In the genomic region with DNA sequence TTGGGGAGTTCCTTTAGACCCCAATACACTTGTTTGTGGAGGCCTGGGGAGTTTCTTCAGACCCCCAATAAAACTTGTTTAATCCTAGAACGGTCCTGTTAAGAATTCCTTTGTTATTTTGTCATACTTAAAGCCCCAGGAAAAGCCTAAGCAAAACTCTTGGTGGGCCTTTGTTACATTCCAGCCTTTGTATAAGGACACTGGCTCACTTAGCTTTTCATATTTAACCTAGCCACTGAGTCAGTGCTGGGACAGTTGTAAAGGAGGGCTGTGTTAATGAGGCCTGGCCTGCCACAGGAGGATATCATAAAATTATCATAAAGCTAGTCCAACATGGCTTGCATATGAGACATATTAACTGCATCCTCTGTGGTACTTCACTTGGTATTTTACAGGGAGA, we compare ENCODE assay signal across 32 cellular contexts.
"Had no signal": no experiment of that assay in that cellular context is flagged by ENCODE, and none has a peak within 500 bp of the region (broad histone marks: within the 10 kb centered on the region; RNA-seq: fewer than 3 reads in every experiment).

No MANE protein-coding gene starts in this region.

- H3K27ac ChIP-seq: ascending aorta, lower lobe of right lung, parathyroid adenoma, right atrium auricular region, stomach, thyroid gland, upper lobe of right lung had no signal

- H3K9me3 ChIP-seq: ascending aorta, lower lobe of right lung, right atrium auricular region, stomach, thyroid gland, upper lobe of right lung had no signal

- H3K27me3 Mint-ChIP-seq: activated CD4-positive, alpha-beta memory T cell treated with anti-CD3 and anti-CD28 coated beads, Interleukin-2, amount 10 ng/mL, durations not matched to agents 7 days and 5 days; activated CD4-positive, alpha-beta T cell treated with anti-CD3 and anti-CD28 coated beads, Interleukin-2, amount 10 ng/mL, durations not matched to agents 7 days and 5 days; activated naive CD4-positive, alpha-beta T cell treated with anti-CD3 and anti-CD28 coated beads, Interleukin-2, amount 10 ng/mL, durations not matched to agents 7 days and 5 days; activated naive CD8-positive, alpha-beta T cell treated with anti-CD3 and anti-CD28 coated beads, Interleukin-2, amount 10 ng/mL, durations not matched to agents 7 days and 5 days; activated T-cell treated with anti-CD3 and anti-CD28 coated beads, Interleukin-2, amount 50 U/mL, for 24 hours; natural killer cell treated with Interleukin-12 subunit alpha and Interleukin-12 subunit beta and Interleukin-15 and Interleukin-18, amount 100 ng/mL, for 72 hours; stimulated activated memory B cell treated with anti-CD40 and anti-IgM and Interleukin-4, amounts not matched to agents 10 μg/mL and 1 μg/mL and 100 μg/mL, for 72 hours had no signal

- H3K4me2 ChIP-seq: smooth muscle cell had no signal

- H2AFZ ChIP-seq: parathyroid adenoma had no signal

- H3K9me3 Mint-ChIP-seq: activated naive CD8-positive, alpha-beta T cell treated with anti-CD3 and anti-CD28 coated beads, Interleukin-2, amount 10 ng/mL, durations not matched to agents 7 days and 5 days; stimulated activated memory B cell treated with anti-CD40 and anti-IgM and Interleukin-4, amounts not matched to agents 10 μg/mL and 1 μg/mL and 100 μg/mL, for 72 hours had no signal

- H3K4me1 Mint-ChIP-seq: activated CD4-positive, alpha-beta memory T cell treated with anti-CD3 and anti-CD28 coated beads, Interleukin-2, amount 10 ng/mL, durations not matched to agents 7 days and 5 days; activated CD4-positive, alpha-beta T cell treated with anti-CD3 and anti-CD28 coated beads, Interleukin-2, amount 10 ng/mL, durations not matched to agents 7 days and 5 days; activated naive CD4-positive, alpha-beta T cell treated with anti-CD3 and anti-CD28 coated beads, Interleukin-2, amount 10 ng/mL, durations not matched to agents 7 days and 5 days; activated naive CD8-positive, alpha-beta T cell treated with anti-CD3 and anti-CD28 coated beads, Interleukin-2, amount 10 ng/mL, durations not matched to agents 7 days and 5 days; stimulated activated memory B cell treated with anti-CD40 and anti-IgM and Interleukin-4, amounts not matched to agents 10 μg/mL and 1 μg/mL and 100 μg/mL, for 72 hours had no signal

- H3K36me3 ChIP-seq: ascending aorta, lower lobe of right lung, right atrium auricular region, stomach, thyroid gland, upper lobe of right lung had no signal

- H3K27ac Mint-ChIP-seq: activated CD4-positive, alpha-beta memory T cell treated with anti-CD3 and anti-CD28 coated beads, Interleukin-2, amount 10 ng/mL, durations not matched to agents 7 days and 5 days; activated CD4-positive, alpha-beta T cell treated with anti-CD3 and anti-CD28 coated beads, Interleukin-2, amount 10 ng/mL, durations not matched to agents 7 days and 5 days; activated naive CD4-positive, alpha-beta T cell treated with anti-CD3 and anti-CD28 coated beads, Interleukin-2, amount 10 ng/mL, durations not matched to agents 7 days and 5 days; activated naive CD8-positive, alpha-beta T cell treated with anti-CD3 and anti-CD28 coated beads, Interleukin-2, amount 10 ng/mL, durations not matched to agents 7 days and 5 days; activated T-cell treated with anti-CD3 and anti-CD28 coated beads, Interleukin-2, amount 50 U/mL, for 24 hours; natural killer cell treated with Interleukin-12 subunit alpha and Interleukin-12 subunit beta and Interleukin-15 and Interleukin-18, amount 100 ng/mL, for 72 hours; stimulated activated memory B cell treated with anti-CD40 and anti-IgM and Interleukin-4, amounts not matched to agents 10 μg/mL and 1 μg/mL and 100 μg/mL, for 72 hours had no signal

- H3K4me3 ChIP-seq: ascending aorta, lower lobe of right lung, mucosa of descending colon, right atrium auricular region, smooth muscle cell, stomach, thyroid gland, upper lobe of right lung had no signal

- H3K4me1 ChIP-seq: ascending aorta, lower lobe of right lung, parathyroid adenoma, right atrium auricular region, stomach, thyroid gland, upper lobe of right lung had no signal

- H3K79me2 ChIP-seq: parathyroid adenoma had no signal

- ATAC-seq: esophagus mucosa; left lobe of liver; lower lobe of right lung; mucosa of descending colon; natural killer cell treated with Interleukin-12 subunit alpha and Interleukin-12 subunit beta and Interleukin-15 and Interleukin-18, amount 100 ng/mL, for 72 hours; stimulated activated memory B cell treated with anti-CD40 and anti-IgM and Interleukin-4, amounts not matched to agents 10 μg/mL and 1 μg/mL and 100 μg/mL, for 72 hours; upper lobe of right lung had no signal

- H3K4me3 Mint-ChIP-seq: activated CD4-positive, alpha-beta memory T cell treated with anti-CD3 and anti-CD28 coated beads, Interleukin-2, amount 10 ng/mL, durations not matched to agents 7 days and 5 days; activated CD4-positive, alpha-beta T cell treated with anti-CD3 and anti-CD28 coated beads, Interleukin-2, amount 10 ng/mL, durations not matched to agents 7 days and 5 days; activated naive CD4-positive, alpha-beta T cell treated with anti-CD3 and anti-CD28 coated beads, Interleukin-2, amount 10 ng/mL, durations not matched to agents 7 days and 5 days; activated naive CD8-positive, alpha-beta T cell treated with anti-CD3 and anti-CD28 coated beads, Interleukin-2, amount 10 ng/mL, durations not matched to agents 7 days and 5 days; activated T-cell treated with anti-CD3 and anti-CD28 coated beads, Interleukin-2, amount 50 U/mL, for 24 hours; natural killer cell treated with Interleukin-12 subunit alpha and Interleukin-12 subunit beta and Interleukin-15 and Interleukin-18, amount 100 ng/mL, for 72 hours; stimulated activated memory B cell treated with anti-CD40 and anti-IgM and Interleukin-4, amounts not matched to agents 10 μg/mL and 1 μg/mL and 100 μg/mL, for 72 hours had no signal

- H3K36me3 Mint-ChIP-seq: activated naive CD4-positive, alpha-beta T cell treated with anti-CD3 and anti-CD28 coated beads, Interleukin-2, amount 10 ng/mL, durations not matched to agents 7 days and 5 days; activated naive CD8-positive, alpha-beta T cell treated with anti-CD3 and anti-CD28 coated beads, Interleukin-2, amount 10 ng/mL, durations not matched to agents 7 days and 5 days; stimulated activated memory B cell treated with anti-CD40 and anti-IgM and Interleukin-4, amounts not matched to agents 10 μg/mL and 1 μg/mL and 100 μg/mL, for 72 hours had no signal

- DNase-seq: activated CD4-positive, alpha-beta memory T cell treated with anti-CD3 and anti-CD28 coated beads, Interleukin-2, amount 10 ng/mL, durations not matched to agents 7 days and 5 days; activated CD4-positive, alpha-beta T cell treated with anti-CD3 and anti-CD28 coated beads for 1 hour; activated CD4-positive, alpha-beta T cell treated with anti-CD3 and anti-CD28 coated beads, Interleukin-2, amount 10 ng/mL, durations not matched to agents 7 days and 5 days; activated CD8-positive, alpha-beta memory T cell treated with anti-CD3 and anti-CD28 coated beads, Interleukin-2, amount 50 U/mL, for 48 hours; activated gamma-delta T cell; activated naive CD4-positive, alpha-beta T cell treated with anti-CD3 and anti-CD28 coated beads, Interleukin-2, amount 10 ng/mL, durations not matched to agents 7 days and 5 days; activated naive CD8-positive, alpha-beta T cell treated with anti-CD3 and anti-CD28 coated beads, Interleukin-2, amount 10 ng/mL, durations not matched to agents 7 days and 5 days; activated T-cell treated with anti-CD3 and anti-CD28 coated beads, Interleukin-2, amount 50 U/mL, for 24 hours; caudate nucleus; cortex of kidney; foreskin fibroblast; head of caudate nucleus; kidney glomerular epithelial cell; lower lobe of right lung; mesenchymal stem cell; mucosa of descending colon; nucleus accumbens; stimulated activated CD4-positive, alpha-beta T cell treated with anti-CD3 and anti-CD28 coated beads, Interleukin-1b, Interleukin-23, amount 100 ng/mL, for 48 hours; stimulated activated CD4-positive, alpha-beta T cell treated with anti-CD3 and anti-CD28 coated beads, Interleukin-4, amount 100 ng/mL, for 4 hours; stimulated activated CD8-positive, alpha-beta memory T cell treated with anti-CD3 and anti-CD28 coated beads, Interleukin-4, amount 100 ng/mL, for 48 hours; stomach; T-helper 2 cell; thyroid gland; upper lobe of right lung had no signal

- H3K27me3 ChIP-seq: ascending aorta, right atrium auricular region, stomach, thyroid gland, upper lobe of right lung had no signal
